1 cellular context compared by ENCODE assay signal in genomic region chr6:6749791-6750434, GRCh38.
TF ChIP-seq lines count a peak whose summit lies in the region.

No MANE protein-coding gene starts in this region.

TF ChIP-seq in SK-N-SH treated with all-trans-retinoic acid at 6 μM for 48 hours, 23 proteins besides CTCF, POLR2A, EP300 and RAD21 (continued from another document):
- TF ChIP-seq, protein P1, sequence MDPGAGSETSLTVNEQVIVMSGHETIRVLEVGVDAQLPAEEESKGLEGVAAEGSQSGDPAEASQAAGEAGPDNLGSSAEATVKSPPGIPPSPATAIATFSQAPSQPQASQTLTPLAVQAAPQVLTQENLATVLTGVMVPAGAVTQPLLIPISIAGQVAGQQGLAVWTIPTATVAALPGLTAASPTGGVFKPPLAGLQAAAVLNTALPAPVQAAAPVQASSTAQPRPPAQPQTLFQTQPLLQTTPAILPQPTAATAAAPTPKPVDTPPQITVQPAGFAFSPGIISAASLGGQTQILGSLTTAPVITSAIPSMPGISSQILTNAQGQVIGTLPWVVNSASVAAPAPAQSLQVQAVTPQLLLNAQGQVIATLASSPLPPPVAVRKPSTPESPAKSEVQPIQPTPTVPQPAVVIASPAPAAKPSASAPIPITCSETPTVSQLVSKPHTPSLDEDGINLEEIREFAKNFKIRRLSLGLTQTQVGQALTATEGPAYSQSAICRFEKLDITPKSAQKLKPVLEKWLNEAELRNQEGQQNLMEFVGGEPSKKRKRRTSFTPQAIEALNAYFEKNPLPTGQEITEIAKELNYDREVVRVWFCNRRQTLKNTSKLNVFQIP (CRISPR knock-in tag; IDR thresholded peaks at IDR 0.05; ENCODE audit: borderline replicate concordance, low read depth) = no peak
